8 cellular contexts compared by ENCODE assay signal in genomic region chr17:7308625-7309433, GRCh38. TPM values are rescaled to one million over a fixed set of nuclear protein-coding genes. Genes with fewer than 3 reads are reported as not detected.
A peak's percentile ranks its signal among the peaks of the same experiment; 100 is the strongest.
DNase-seq lines count a peak whose midpoint lies in the region; ATAC-seq and TF ChIP-seq lines count a peak whose summit lies in the region.

No MANE protein-coding gene starts in this region.

- H3K4me1 ChIP-seq in ES-I3 (ENCODE audit: insufficient read depth, low read length) (peaks cover 5% of the 10 kb centered on the region), SJCRH30 (peaks cover under 1% of the 10 kb centered on the region; the same call in 1 of the 2 replicates), foreskin keratinocyte (no peaks in the 10 kb centered on the region), neutrophil (ENCODE audit: control insufficient read depth in 1 of 2, insufficient read depth in 1 of 2, low read depth in 1 of 2, low read length in 1 of 2) (peaks cover 31 to 36% of the 10 kb centered on the region in 2 experiments)

- DNase-seq in Kasumi-1 (lab: John Stamatoyannopoulos, UW) (peak; percentile 44 to 49), SJCRH30 (peak; percentile 69 to 78), foreskin keratinocyte (peak; percentile 69 to 82), substantia nigra (lab: John Stamatoyannopoulos, UW) (peak in 31 of 49 donors; percentile 5 to 70 (median 41))
- peak; percentile 89 for DNase-seq in activated naive CD4-positive, alpha-beta T cell treated with Interleukin-2 at 50 U/mL for 16 hours

- H3K27ac ChIP-seq in SJCRH30: peak overlapping the region; percentile 75
- H3K27ac ChIP-seq in foreskin keratinocyte: peak overlapping the region; percentile 93
- H3K27ac ChIP-seq in neutrophil: peak overlapping the region; percentile 98
- peak overlapping the region; percentile 97 for H3K27ac ChIP-seq in substantia nigra (ENCODE audit: low read depth, low read length, poor library complexity, severe bottlenecking)

- H3K9me3 ChIP-seq in ES-I3 (ENCODE audit: control insufficient read depth, insufficient read depth, low read length) (no peaks in the 10 kb centered on the region), SJCRH30 (replicated peaks) (no peaks in the 10 kb centered on the region), neutrophil (no peaks in the 10 kb centered on the region)

- no peak for TF ChIP-seq CTCF in foreskin keratinocyte (conservative IDR thresholded peaks at IDR 0.05)
- TF ChIP-seq CTCF in neutrophil (IDR thresholded peaks at IDR 0.05): no peak

- H3K9ac ChIP-seq in ES-I3 (ENCODE audit: low read depth, low read length): peak overlapping the region; percentile 98

- peak overlapping the region; percentile 86 for H3K4me3 ChIP-seq in SJCRH30
- H3K4me3 ChIP-seq in neutrophil (ENCODE audit: low read depth in 1 of 2, low read length in 1 of 2): peak overlapping the region; percentile 75 to 82

- H3K27me3 ChIP-seq in SJCRH30 (no peaks in the 10 kb centered on the region), foreskin keratinocyte (no peaks in the 10 kb centered on the region), neutrophil (no peaks in the 10 kb centered on the region)

- ATAC-seq in foreskin keratinocyte (peak; percentile 50), GM21717 (IDR thresholded peaks at IDR 0.05; ENCODE audit: unreplicated experiment) (no peak)

- peaks cover 27% of the 10 kb centered on the region for H3K36me3 ChIP-seq in ES-I3 (ENCODE audit: insufficient read depth, low read length)
- peaks cover 45% of the 10 kb centered on the region for H3K36me3 ChIP-seq in SJCRH30
- H3K36me3 ChIP-seq in neutrophil: peaks cover 36% of the 10 kb centered on the region

RNA-seq across cellular contexts. Expression of gene EIF5A, which starts 1.4 kb away (rescaled TPM):
- total RNA-seq in SJCRH30 (2014; rRNA removed; shearing (Covaris generic)): 339 and 372 TPM in 2 replicates
- 922 and 1,087 TPM in 2 replicates for total RNA-seq in foreskin keratinocyte
- polyA plus RNA-seq in foreskin keratinocyte: 1,285 and 1,536 TPM in 2 replicates

RNA-seq across cellular contexts. Expression of gene GPS2, which starts 6.3 kb away (rescaled TPM):
- total RNA-seq in SJCRH30 (2014; rRNA removed; shearing (Covaris generic)): 32.2 and 39.7 TPM in 2 replicates
- total RNA-seq in foreskin keratinocyte: 52.0 and 63.8 TPM in 2 replicates
- polyA plus RNA-seq in foreskin keratinocyte: 59.8 and 71.0 TPM in 2 replicates

RNA-seq across cellular contexts. Expression of gene YBX2, which starts 14.4 kb away (rescaled TPM):
- not detected in 2 replicates for total RNA-seq in SJCRH30 (2014; rRNA removed; shearing (Covaris generic))
- total RNA-seq in foreskin keratinocyte: 0.32 and 0.88 TPM in 2 replicates
- 0.36 and 0.57 TPM in 2 replicates for polyA plus RNA-seq in foreskin keratinocyte

RNA-seq across cellular contexts. Expression of gene NEURL4, which starts 20.3 kb away (rescaled TPM):
- 18.7 and 19.7 TPM in 2 replicates for total RNA-seq in SJCRH30 (2014; rRNA removed; shearing (Covaris generic))
- 20.0 and 22.7 TPM in 2 replicates for total RNA-seq in foreskin keratinocyte
- 11.4 and 14.1 TPM in 2 replicates for polyA plus RNA-seq in foreskin keratinocyte

RNA-seq across cellular contexts. Expression of gene SLC2A4, which starts 27.3 kb away (rescaled TPM):
- 1.3 and 1.5 TPM in 2 replicates for total RNA-seq in SJCRH30 (2014; rRNA removed; shearing (Covaris generic))
- total RNA-seq in foreskin keratinocyte: 0.17 and 0.25 TPM in 2 replicates
- 0.04 and 0.12 TPM in 2 replicates for polyA plus RNA-seq in foreskin keratinocyte
